Comparison of ENCODE assay signal across 9 cellular contexts in the genomic region with DNA sequence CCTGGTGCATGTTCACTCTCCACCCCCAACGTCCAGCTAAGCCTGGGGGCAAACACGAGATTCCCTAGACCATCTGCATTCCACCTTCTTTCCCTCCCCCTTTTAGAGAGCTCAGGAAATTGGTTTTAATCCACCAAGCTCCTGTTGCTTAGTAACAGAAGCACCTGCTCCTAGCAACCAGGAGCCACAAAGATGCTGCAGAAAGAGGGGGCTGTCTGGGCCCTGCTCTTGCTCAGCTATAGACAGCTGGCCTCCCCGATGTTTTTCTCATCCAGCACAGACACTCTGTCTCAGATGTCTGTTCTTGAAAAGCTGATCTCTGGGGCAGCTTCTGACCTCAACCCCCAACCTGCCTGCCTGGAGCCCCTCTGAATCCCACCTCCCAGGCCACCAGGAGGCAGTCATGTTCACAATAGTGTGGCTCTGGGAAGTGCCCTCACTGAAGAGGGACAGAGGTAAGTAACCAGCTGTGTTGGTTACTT.
DNase-seq lines count a peak whose midpoint lies in the region; ATAC-seq and TF ChIP-seq lines count a peak whose summit lies in the region.
"Had no signal": no experiment of that assay in that cellular context is flagged by ENCODE, and none has a peak within 500 bp of the region (broad histone marks: within the 10 kb centered on the region; RNA-seq: fewer than 3 reads in every experiment).

No MANE protein-coding gene starts in this region.

- peak; percentile 17 for TF ChIP-seq CTCF in chondrocyte (IDR thresholded peaks at IDR 0.05)
- no peak for TF ChIP-seq CTCF in gastroesophageal sphincter (IDR thresholded peaks at IDR 0.05)

- no peak overlapping the region for H3K4me3 ChIP-seq in gastroesophageal sphincter

- H3K27me3 Mint-ChIP-seq in chondrocyte (ENCODE audit: low read depth) = no peaks in the 10 kb centered on the region

- no peak overlapping the region for H3K4me3 Mint-ChIP-seq in chondrocyte (ENCODE audit: unreplicated experiment)

- H3K27ac ChIP-seq in gastroesophageal sphincter = no peak overlapping the region

- 0 to 55% methylated on average over 1 to 2 of the region's 3 CpGs for WGBS in gastroesophageal sphincter (ENCODE audit: low coverage in 1 of 2), 2 donors

- no peaks in the 10 kb centered on the region for H3K9me3 Mint-ChIP-seq in chondrocyte (ENCODE audit: low read depth)

- no peaks in the 10 kb centered on the region for H3K27me3 ChIP-seq in gastroesophageal sphincter

- no peak for TF ChIP-seq EP300 in gastroesophageal sphincter (IDR thresholded peaks at IDR 0.05)

- H3K36me3 Mint-ChIP-seq in chondrocyte (ENCODE audit: low read depth) = no peaks in the 10 kb centered on the region

- no peak for TF ChIP-seq POLR2A in gastroesophageal sphincter (IDR thresholded peaks at IDR 0.05)

- DNase-seq in DMS 273 (lab: John Stamatoyannopoulos, UW; ENCODE audit: unreplicated experiment) (peak; percentile 67), DMS 273 treated with DMSO at 0.1 percent for 48 hours (lab: John Stamatoyannopoulos, UW) (no peak), NCI-H69 (lab: John Stamatoyannopoulos, UW) (peak; percentile 3), chondrocyte (ENCODE audit: low spot score) (no peak), NCI-H345 treated with DMSO at 0.1 percent for 48 hours (lab: John Stamatoyannopoulos, UW; ENCODE audit: unreplicated experiment) (no peak)
- peak; percentile 8 to 12 for DNase-seq in stimulated activated CD4-positive, alpha-beta T cell treated with anti-CD3 and anti-CD28 coated beads, Interleukin-2, amount 100 ng/mL, for 48 hours
- DNase-seq in activated CD4-positive, CD25-positive, alpha-beta regulatory T cell treated with anti-CD3 and anti-CD28 coated beads, Interleukin-2, amount 50 U/mL, for 72 hours = no peak
- DNase-seq: SW 1271 had no signal

- H3K36me3 ChIP-seq in gastroesophageal sphincter = no peaks in the 10 kb centered on the region

- no peaks in the 10 kb centered on the region for H3K4me1 ChIP-seq in gastroesophageal sphincter

- H3K9me3 ChIP-seq in gastroesophageal sphincter = no peaks in the 10 kb centered on the region

- ATAC-seq in gastroesophageal sphincter = no peak

- H3K27ac Mint-ChIP-seq in chondrocyte (ENCODE audit: unreplicated experiment) = no peak overlapping the region

- no peaks in the 10 kb centered on the region for H3K4me1 Mint-ChIP-seq in chondrocyte (ENCODE audit: low read depth)

Comparison
In these comparisons a context has a peak if more than half of its experiments do, and no peak if none do; other contexts are left out.
1. DNase-seq: peak in DMS 273 (single experiment), NCI-H69 (single experiment) and stimulated activated CD4-positive, alpha-beta T cell treated with anti-CD3 and anti-CD28 coated beads, Interleukin-2, amount 100 ng/mL, for 48 hours (2 of 2); none in DMS 273 treated with DMSO at 0.1 percent for 48 hours (single experiment), chondrocyte (single experiment), activated CD4-positive, CD25-positive, alpha-beta regulatory T cell treated with anti-CD3 and anti-CD28 coated beads, Interleukin-2, amount 50 U/mL, for 72 hours (single experiment) and NCI-H345 treated with DMSO at 0.1 percent for 48 hours (single experiment).